In the genomic region with DNA sequence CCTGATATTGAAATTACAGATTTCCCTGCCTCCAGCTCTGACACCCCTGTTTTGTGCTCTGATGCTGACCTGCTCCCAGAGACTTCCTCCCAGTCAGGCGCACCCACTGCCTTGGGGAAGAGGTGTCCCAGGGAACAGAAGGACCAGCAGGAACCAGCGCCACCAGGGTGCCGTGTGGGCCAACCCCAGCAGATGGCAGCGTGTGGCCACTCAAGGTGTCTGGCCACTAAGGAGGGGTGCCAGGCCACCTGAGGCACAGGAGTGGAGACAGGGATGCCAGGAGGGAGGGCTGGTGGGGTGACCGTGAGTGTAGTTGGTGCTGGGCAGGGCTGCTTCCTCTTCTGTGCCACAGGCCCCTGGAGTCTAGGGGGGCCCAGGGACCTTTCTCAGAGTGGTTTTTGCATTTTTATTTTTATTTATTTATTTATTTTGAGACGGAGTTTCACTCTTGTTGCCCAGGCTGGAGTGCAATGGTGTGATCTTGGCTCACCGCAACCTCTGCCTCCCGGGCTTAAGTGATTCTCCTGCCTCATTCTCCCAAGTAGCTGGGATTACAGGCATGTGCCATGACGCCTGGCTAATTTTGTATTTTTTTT, we compare ENCODE assay signal across 8 cellular contexts. TPM values are rescaled to one million over a fixed set of nuclear protein-coding genes. Genes with fewer than 3 reads are reported as not detected.
A peak's percentile ranks its signal among the peaks of the same experiment; 100 is the strongest.
DNase-seq lines count a peak whose midpoint lies in the region; ATAC-seq and TF ChIP-seq lines count a peak whose summit lies in the region.

No MANE protein-coding gene starts in this region.

- H3K4me3 ChIP-seq in left ventricle myocardium inferior (no peak overlapping the region), spleen (no peak overlapping the region)

- H3K27me3 ChIP-seq in left ventricle myocardium inferior (ENCODE audit: low read depth) (no peaks in the 10 kb centered on the region), spleen (replicated peaks in 1 of 7) (no peaks in the 10 kb centered on the region)

- TF ChIP-seq CTCF in left ventricle myocardium inferior (IDR thresholded peaks at IDR 0.05; ENCODE audit: borderline replicate concordance) (peak; percentile 77), spleen (IDR thresholded peaks at IDR 0.05 in 8 of 11, conservative IDR thresholded peaks at IDR 0.05 in 3 of 11) (peak; percentile 48 to 73 (median 63))

- ATAC-seq in HG03135 (IDR thresholded peaks at IDR 0.05; ENCODE audit: unreplicated experiment) (peak; percentile 67), GM18511 (IDR thresholded peaks at IDR 0.05; ENCODE audit: unreplicated experiment) (no peak), HG03457 (IDR thresholded peaks at IDR 0.05; ENCODE audit: unreplicated experiment) (no peak)

- TF ChIP-seq POLR2A in spleen (IDR thresholded peaks at IDR 0.05), result no peak

- H3K27ac Mint-ChIP-seq in activated naive CD4-positive, alpha-beta T cell treated with anti-CD3 and anti-CD28 coated beads for 36 hours, result no peak overlapping the region

- H3K9me3 ChIP-seq in left ventricle myocardium inferior (replicated peaks) (no peaks in the 10 kb centered on the region), spleen (no peaks in the 10 kb centered on the region)

- H3K36me3 ChIP-seq in left ventricle myocardium inferior (no peaks in the 10 kb centered on the region), spleen (no peaks in the 10 kb centered on the region)

- H3K27me3 Mint-ChIP-seq in activated naive CD4-positive, alpha-beta T cell treated with anti-CD3 and anti-CD28 coated beads for 36 hours (ENCODE audit: low read depth), result no peaks in the 10 kb centered on the region

- intact Hi-C loops in activated naive CD4-positive, alpha-beta T cell treated with anti-CD3 and anti-CD28 coated beads for 36 hours (cut with micrococcal nuclease), result loop anchor here (1.0 kb wide), 3 partner anchors 29 to 67 kb away; no protein-coding TSS in a partner anchor
- intact Hi-C loops in left ventricle myocardium inferior (cut with micrococcal nuclease), result no loop called here
- intact Hi-C loops in spleen (cut with DNase I; ENCODE audit: low total_unique reads), result no loop called here

- no peaks in the 10 kb centered on the region for H3K9me3 Mint-ChIP-seq in activated naive CD4-positive, alpha-beta T cell treated with anti-CD3 and anti-CD28 coated beads for 36 hours

- H3K27ac ChIP-seq in left ventricle myocardium inferior (replicated peaks), result no peak overlapping the region
- H3K27ac ChIP-seq in spleen, result no peak overlapping the region

- 44 to 61% (median 47%) methylated on average over 9 of the region's 9 CpGs for WGBS in spleen, 5 donors

- H3K4me1 ChIP-seq in left ventricle myocardium inferior (peaks cover 31% of the 10 kb centered on the region), spleen (peaks cover 1 to 25% (median 12%) of the 10 kb centered on the region in 6 donors)

- no peaks in the 10 kb centered on the region for H3K36me3 Mint-ChIP-seq in activated naive CD4-positive, alpha-beta T cell treated with anti-CD3 and anti-CD28 coated beads for 36 hours (ENCODE audit: low read depth)

- CTCF ChIA-PET in activated naive CD4-positive, alpha-beta T cell treated with anti-CD3 and anti-CD28 coated beads for 36 hours (lab: Charles Lee), result interaction anchor here (0.6 to 6.3 kb wide), 11 partner anchors 10 to 69 kb away, joined by 3 to 54 read pairs (median 5); no protein-coding TSS in a partner anchor

- H3K4me3 Mint-ChIP-seq in activated naive CD4-positive, alpha-beta T cell treated with anti-CD3 and anti-CD28 coated beads for 36 hours, result no peak overlapping the region

- peaks cover 4% of the 10 kb centered on the region for H3K4me1 Mint-ChIP-seq in activated naive CD4-positive, alpha-beta T cell treated with anti-CD3 and anti-CD28 coated beads for 36 hours (ENCODE audit: low read depth)

- DNase-seq in GDM1 (lab: John Stamatoyannopoulos, UW), result peak; percentile 58
- DNase-seq in RPMI7951 (ENCODE audit: low read depth), result peak; percentile 66
- peak; percentile 77 for DNase-seq in activated naive CD4-positive, alpha-beta T cell treated with anti-CD3 and anti-CD28 coated beads for 36 hours
- peak; percentile 70 for DNase-seq in left ventricle myocardium inferior
- peak; percentile 89 for DNase-seq in spleen

RNA-seq across cellular contexts. Expression of a gene that starts 56.0 kb away (rescaled TPM):
- not detected in 2 replicates for total RNA-seq in RPMI7951 (2014; rRNA removed; shearing (Covaris generic))
- total RNA-seq in activated naive CD4-positive, alpha-beta T cell treated with anti-CD3 and anti-CD28 coated beads for 36 hours, result not detected
- not detected for total RNA-seq in left ventricle myocardium inferior
- total RNA-seq in spleen, result not detected
- not detected for polyA plus RNA-seq in spleen

RNA-seq across cellular contexts. Expression of a gene that starts 59.6 kb away (rescaled TPM):
- total RNA-seq in RPMI7951 (2014; rRNA removed; shearing (Covaris generic)), result 1,433 and 1,788 TPM in 2 replicates
- 1,000 to 10,000 TPM; 2,162 to 2,216 TPM for total RNA-seq in activated naive CD4-positive, alpha-beta T cell treated with anti-CD3 and anti-CD28 coated beads for 36 hours
- 209 TPM for total RNA-seq in left ventricle myocardium inferior
- total RNA-seq in spleen, result 100 to 1,000 TPM; 509 to 901 (median 767) TPM
- polyA plus RNA-seq in spleen, result 1,000 to 10,000 TPM; 1,653 to 2,114 (median 1,725) TPM
